ENCODE assay signal across 14 cellular contexts in the genomic region with DNA sequence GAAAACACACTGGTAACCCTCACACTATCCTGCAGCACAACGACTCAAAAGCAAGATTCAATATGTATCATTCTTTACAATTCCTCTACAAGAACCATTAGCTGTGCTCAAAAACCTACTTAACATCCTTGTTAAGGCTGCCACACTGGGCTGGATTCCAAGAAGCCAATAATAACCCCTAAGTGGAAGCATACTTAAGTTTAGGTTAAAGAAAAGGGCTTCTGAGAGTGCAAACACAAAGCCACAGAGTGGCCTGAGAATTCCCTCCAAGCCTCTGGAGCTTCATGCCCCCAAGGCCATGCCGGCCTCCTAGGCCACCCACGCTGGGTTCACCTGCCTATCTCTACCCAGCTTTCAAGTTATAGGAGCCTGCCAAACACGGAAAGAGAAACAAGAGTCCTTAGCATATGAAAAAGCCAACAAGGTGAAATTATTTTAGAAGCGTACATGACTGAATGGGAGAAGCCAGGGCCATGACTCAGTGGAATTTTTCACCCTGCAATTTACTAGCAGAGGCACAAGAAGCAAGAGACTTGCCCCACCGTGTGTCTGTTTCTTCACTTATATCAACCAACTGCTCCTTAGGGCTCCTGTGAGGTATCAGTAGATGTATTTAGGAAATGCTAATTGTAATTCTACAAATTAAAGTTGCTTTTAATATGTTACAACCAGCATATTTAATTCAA.
A peak's percentile ranks its signal among the peaks of the same experiment; 100 is the strongest.
DNase-seq lines count a peak whose midpoint lies in the region; ATAC-seq and TF ChIP-seq lines count a peak whose summit lies in the region.
"Had no signal": no experiment of that assay in that cellular context is flagged by ENCODE, and none has a peak within 500 bp of the region (broad histone marks: within the 10 kb centered on the region; RNA-seq: fewer than 3 reads in every experiment).

No MANE protein-coding gene starts in this region.

- no peak overlapping the region for H2AFZ ChIP-seq in neural progenitor cell (replicated peaks)

- DNase-seq in EH (ENCODE audit: low read depth) (peak; percentile 83), NCI-H128 (lab: John Stamatoyannopoulos, UW; ENCODE audit: unreplicated experiment) (peak; percentile 63), adipocyte (ENCODE audit: low read depth) (peak; percentile 50), lung (ENCODE audit: low spot score) (peak; percentile 74), neural progenitor cell (ENCODE audit: low spot score) (no peak), HPDE6-E6E7 (ENCODE audit: extremely low spot score) (no peak), glomerular visceral epithelial cell (ENCODE audit: extremely low spot score) (no peak)
- DNase-seq: activated CD4-positive, alpha-beta T cell treated with anti-CD3 and anti-CD28 coated beads, Interleukin-2, amount 50 U/mL, for 1 hour; erythroblast; T-helper 17 cell had no signal

- H3K4me1 ChIP-seq in adipocyte (ENCODE audit: control insufficient read depth, insufficient read depth, low read length): peaks cover 36% of the 10 kb centered on the region
- no peaks in the 10 kb centered on the region for H3K4me1 ChIP-seq in lung (ENCODE audit: control insufficient read depth in 2 of 2, insufficient read depth in 2 of 2, low read length in 2 of 2)
- peaks cover 13% of the 10 kb centered on the region for H3K4me1 ChIP-seq in neural progenitor cell

- H3K79me2 ChIP-seq in neural progenitor cell (ENCODE audit: low read depth): no peaks in the 10 kb centered on the region

- no peaks in the 10 kb centered on the region for H4K20me1 ChIP-seq in neural progenitor cell (ENCODE audit: low read depth)
- H4K20me1 ChIP-seq: BLaER1 treated with 17β-estradiol and CSF1 and Interleukin-3, amounts not matched to agents 10 nM and 100 nM had no signal

- no peaks in the 10 kb centered on the region for H3K9me3 Mint-ChIP-seq in neural progenitor cell
- H3K9me3 Mint-ChIP-seq: activated T-helper 17 cell treated with anti-CD3 and anti-CD28 coated beads, Interleukin-2, amount 50 U/mL, for 72 hours had no signal

- H3K4me1 Mint-ChIP-seq in neural progenitor cell: peaks cover 29% of the 10 kb centered on the region
- H3K4me1 Mint-ChIP-seq: activated T-helper 17 cell treated with anti-CD3 and anti-CD28 coated beads, Interleukin-2, amount 50 U/mL, for 72 hours; T-helper 17 cell had no signal

- H3F3A ChIP-seq in neural progenitor cell (ENCODE audit: low read depth): peaks cover 12% of the 10 kb centered on the region

- no peak overlapping the region for H3K4me3 Mint-ChIP-seq in neural progenitor cell
- H3K4me3 Mint-ChIP-seq: activated T-helper 17 cell treated with anti-CD3 and anti-CD28 coated beads, Interleukin-2, amount 50 U/mL, for 72 hours; T-helper 17 cell had no signal

- peak; percentile 78 for ATAC-seq in lung (ENCODE audit: insufficient read depth, low FRiP score)
- ATAC-seq in GM21529 (IDR thresholded peaks at IDR 0.05; ENCODE audit: unreplicated experiment): no peak
- ATAC-seq: Panc1, T-helper 17 cell had no signal

- H3K4me3 ChIP-seq in adipocyte (ENCODE audit: low read length) (no peak overlapping the region), lung (no peak overlapping the region), neural progenitor cell (no peak overlapping the region)
- H3K4me3 ChIP-seq: BLaER1 treated with 17β-estradiol and CSF1 and Interleukin-3, amounts not matched to agents 10 nM and 100 nM had no signal

- H3K27me3 ChIP-seq in adipocyte (replicated peaks; ENCODE audit: control insufficient read depth, insufficient read depth, low read length): no peaks in the 10 kb centered on the region
- no peaks in the 10 kb centered on the region for H3K27me3 ChIP-seq in lung (ENCODE audit: control insufficient read depth, insufficient read depth)
- no peaks in the 10 kb centered on the region for H3K27me3 ChIP-seq in neural progenitor cell
- H3K27me3 ChIP-seq: BLaER1 treated with 17β-estradiol and CSF1 and Interleukin-3, amounts not matched to agents 10 nM and 100 nM had no signal

- 59 to 79% methylated on average over 6 of the region's 6 CpGs for WGBS in lung, 2 donors

- H3K9me3 ChIP-seq in adipocyte (ENCODE audit: control insufficient read depth, low read length) (no peaks in the 10 kb centered on the region), lung (ENCODE audit: control insufficient read depth in 2 of 2, insufficient read depth in 1 of 2, low read length in 1 of 2) (no peaks in the 10 kb centered on the region), neural progenitor cell (ENCODE audit: low read depth) (no peaks in the 10 kb centered on the region)
- H3K9me3 ChIP-seq: BLaER1 treated with 17β-estradiol and CSF1 and Interleukin-3, amounts not matched to agents 10 nM and 100 nM had no signal

- no peaks in the 10 kb centered on the region for H3K36me3 Mint-ChIP-seq in neural progenitor cell

- H3K9ac ChIP-seq in adipocyte (ENCODE audit: low read length) (no peak overlapping the region), neural progenitor cell (no peak overlapping the region)
- H3K9ac ChIP-seq: BLaER1 treated with 17β-estradiol and CSF1 and Interleukin-3, amounts not matched to agents 10 nM and 100 nM had no signal

- H3K27ac Mint-ChIP-seq in neural progenitor cell: no peak overlapping the region
- H3K27ac Mint-ChIP-seq: activated T-helper 17 cell treated with anti-CD3 and anti-CD28 coated beads, Interleukin-2, amount 50 U/mL, for 72 hours; T-helper 17 cell had no signal

- peaks cover 6% of the 10 kb centered on the region for H3K27me3 Mint-ChIP-seq in neural progenitor cell (ENCODE audit: insufficient read depth, low read depth)

- H3K27ac ChIP-seq in lung (ENCODE audit: low read depth in 1 of 2, low read length in 1 of 2) (no peak overlapping the region), neural progenitor cell (no peak overlapping the region)
- H3K27ac ChIP-seq: BLaER1 treated with 17β-estradiol and CSF1 and Interleukin-3, amounts not matched to agents 10 nM and 100 nM had no signal

- H3K4me2 ChIP-seq in neural progenitor cell: no peak overlapping the region
- H3K4me2 ChIP-seq: BLaER1 treated with 17β-estradiol and CSF1 and Interleukin-3, amounts not matched to agents 10 nM and 100 nM had no signal

- H3K36me3 ChIP-seq in adipocyte (ENCODE audit: control insufficient read depth, insufficient read depth, low read length, severe bottlenecking): no peaks in the 10 kb centered on the region
- no peaks in the 10 kb centered on the region for H3K36me3 ChIP-seq in lung (ENCODE audit: control insufficient read depth in 2 of 2, insufficient read depth in 2 of 2, low read length in 2 of 2)
- H3K36me3 ChIP-seq in neural progenitor cell: no peaks in the 10 kb centered on the region
- H3K36me3 ChIP-seq: BLaER1 treated with 17β-estradiol and CSF1 and Interleukin-3, amounts not matched to agents 10 nM and 100 nM had no signal

- TF ChIP-seq CTCF in lung (IDR thresholded peaks at IDR 0.05; ENCODE audit: control extremely low read depth, extremely low read depth): no peak
- TF ChIP-seq CTCF in neural progenitor cell (IDR thresholded peaks at IDR 0.05): no peak

Comparison
In these comparisons a context has a peak if more than half of its experiments do, and no peak if none do; other contexts are left out.
1. DNase-seq: peak in EH (single experiment), NCI-H128 (single experiment), adipocyte (single experiment) and lung (single experiment); none in neural progenitor cell (single experiment), HPDE6-E6E7 (single experiment) and glomerular visceral epithelial cell (single experiment).